ENCODE assay signal across 2 cellular contexts in genomic region chr22:45233386-45233785, GRCh38.
TF ChIP-seq lines count a peak whose summit lies in the region.

No MANE protein-coding gene starts in this region.

TF ChIP-seq in IMR-90, 13 proteins besides CTCF, POLR2A, EP300 and RAD21:
- TF ChIP-seq NFE2L2 (IDR thresholded peaks at IDR 0.05; ENCODE audit: low read depth, low read length) (no peak), CHD1 (IDR thresholded peaks at IDR 0.05; ENCODE audit: low read depth, low read length) (no peak), BHLHE40 (IDR thresholded peaks at IDR 0.05; ENCODE audit: low read depth, low read length) (no peak), MAFK (IDR thresholded peaks at IDR 0.05; ENCODE audit: low read depth, low read length) (no peak), RFX5 (IDR thresholded peaks at IDR 0.05; ENCODE audit: low read depth, low read length) (no peak), RCOR1 (IDR thresholded peaks at IDR 0.05; ENCODE audit: insufficient replicate concordance, low read length) (no peak), FOS (IDR thresholded peaks at IDR 0.05; ENCODE audit: low read depth, low read length) (no peak), MXI1 (IDR thresholded peaks at IDR 0.05; ENCODE audit: borderline replicate concordance, low read depth, low read length) (no peak), SMC3 (IDR thresholded peaks at IDR 0.05; ENCODE audit: low read depth, low read length) (no peak), CEBPB (IDR thresholded peaks at IDR 0.05; ENCODE audit: low read depth, low read length) (no peak), MAZ (IDR thresholded peaks at IDR 0.05; ENCODE audit: borderline replicate concordance, low read depth, low read length) (no peak)
- TF ChIP-seq, protein P1, sequence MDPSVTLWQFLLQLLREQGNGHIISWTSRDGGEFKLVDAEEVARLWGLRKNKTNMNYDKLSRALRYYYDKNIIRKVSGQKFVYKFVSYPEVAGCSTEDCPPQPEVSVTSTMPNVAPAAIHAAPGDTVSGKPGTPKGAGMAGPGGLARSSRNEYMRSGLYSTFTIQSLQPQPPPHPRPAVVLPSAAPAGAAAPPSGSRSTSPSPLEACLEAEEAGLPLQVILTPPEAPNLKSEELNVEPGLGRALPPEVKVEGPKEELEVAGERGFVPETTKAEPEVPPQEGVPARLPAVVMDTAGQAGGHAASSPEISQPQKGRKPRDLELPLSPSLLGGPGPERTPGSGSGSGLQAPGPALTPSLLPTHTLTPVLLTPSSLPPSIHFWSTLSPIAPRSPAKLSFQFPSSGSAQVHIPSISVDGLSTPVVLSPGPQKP (IDR thresholded peaks at IDR 0.05; ENCODE audit: borderline replicate concordance, low read depth, low read length) = no peak
- TF ChIP-seq, protein P2, sequence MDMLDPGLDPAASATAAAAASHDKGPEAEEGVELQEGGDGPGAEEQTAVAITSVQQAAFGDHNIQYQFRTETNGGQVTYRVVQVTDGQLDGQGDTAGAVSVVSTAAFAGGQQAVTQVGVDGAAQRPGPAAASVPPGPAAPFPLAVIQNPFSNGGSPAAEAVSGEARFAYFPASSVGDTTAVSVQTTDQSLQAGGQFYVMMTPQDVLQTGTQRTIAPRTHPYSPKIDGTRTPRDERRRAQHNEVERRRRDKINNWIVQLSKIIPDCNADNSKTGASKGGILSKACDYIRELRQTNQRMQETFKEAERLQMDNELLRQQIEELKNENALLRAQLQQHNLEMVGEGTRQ (IDR thresholded peaks at IDR 0.05; ENCODE audit: low read depth, low read length) = no peak

TF ChIP-seq in H1, 55 proteins besides CTCF, POLR2A, EP300 and RAD21:
- TF ChIP-seq SIRT6 (IDR thresholded peaks at IDR 0.05; ENCODE audit: low read length) = no peak
- no peak for TF ChIP-seq FOSL1 (IDR thresholded peaks at IDR 0.05; ENCODE audit: insufficient read depth, low read depth, low read length)
- no peak for TF ChIP-seq ASH2L (IDR thresholded peaks at IDR 0.05; ENCODE audit: low read length)
- no peak for TF ChIP-seq SUZ12 (IDR thresholded peaks at IDR 0.05; ENCODE audit: low read length)
- TF ChIP-seq CBX5 (IDR thresholded peaks at IDR 0.05; ENCODE audit: low read depth, low read length) = no peak
- no peak for TF ChIP-seq EZH2 (IDR thresholded peaks at IDR 0.05; ENCODE audit: low read depth, low read length, severe bottlenecking)
- TF ChIP-seq KDM4A (IDR thresholded peaks at IDR 0.05; ENCODE audit: low read depth, low read length, severe bottlenecking) = no peak
- no peak for TF ChIP-seq POLR2AphosphoS5 (IDR thresholded peaks at IDR 0.05; ENCODE audit: low read depth, low read length)
- TF ChIP-seq CEBPB (IDR thresholded peaks at IDR 0.05; ENCODE audit: low read depth, low read length) = no peak
- no peak for TF ChIP-seq CBX8 (IDR thresholded peaks at IDR 0.05; ENCODE audit: borderline replicate concordance, low read depth, low read length)
- TF ChIP-seq CHD2 (IDR thresholded peaks at IDR 0.05; ENCODE audit: low read length) = no peak
- no peak for TF ChIP-seq SP1 (IDR thresholded peaks at IDR 0.05; ENCODE audit: low read depth, low read length)
- TF ChIP-seq ATF2 (IDR thresholded peaks at IDR 0.05; ENCODE audit: low read length) = no peak
